ENCODE assay signal across 16 cellular contexts in genomic region chr6:49336514-49337131, GRCh38.
A peak's percentile ranks its signal among the peaks of the same experiment; 100 is the strongest.
DNase-seq lines count a peak whose midpoint lies in the region; ATAC-seq and TF ChIP-seq lines count a peak whose summit lies in the region.
"Had no signal": no experiment of that assay in that cellular context is flagged by ENCODE, and none has a peak within 500 bp of the region (broad histone marks: within the 10 kb centered on the region; RNA-seq: fewer than 3 reads in every experiment).

No MANE protein-coding gene starts in this region.

- no peak for TF ChIP-seq CTCF in transverse colon (IDR thresholded peaks at IDR 0.05)

- H3K4me3 ChIP-seq in transverse colon, result no peak overlapping the region
- H3K4me3 ChIP-seq: coronary artery, skin epidermis, tibial artery had no signal

- no peak for TF ChIP-seq EP300 in transverse colon (IDR thresholded peaks at IDR 0.05; ENCODE audit: low read depth)

- no peak for TF ChIP-seq POLR2A in transverse colon (IDR thresholded peaks at IDR 0.05)

- 20 to 29% methylated on average over 4 to 6 of the region's 6 CpGs for WGBS in transverse colon (ENCODE audit: low coverage in 1 of 2), 2 donors

- ATAC-seq in HG03565 (IDR thresholded peaks at IDR 0.05; ENCODE audit: unreplicated experiment), result no peak
- ATAC-seq: PC-3 had no signal

- H3K9me3 ChIP-seq in transverse colon, result no peaks in the 10 kb centered on the region
- H3K9me3 ChIP-seq: tibial artery had no signal

- H3K4me1 ChIP-seq in transverse colon, result no peaks in the 10 kb centered on the region
- H3K4me1 ChIP-seq: tibial artery had no signal

- in situ Hi-C loops in transverse colon (cut with MboI; ENCODE audit: low pct_ligation_motif_present in 1 of 4, low pct_unique_long_range_greater_than_20kb in 1 of 4, low sequenced_read_pairs in 3 of 4), result no loop called here

- no peaks in the 10 kb centered on the region for H3K27me3 ChIP-seq in transverse colon
- H3K27me3 ChIP-seq: tibial artery had no signal

- H3K36me3 ChIP-seq in transverse colon, result no peaks in the 10 kb centered on the region
- H3K36me3 ChIP-seq: tibial artery had no signal

- intact Hi-C loops in transverse colon (cut with DNase I; ENCODE audit: low total_unique reads), result no loop called here

- DNase-seq in NCI-H82 (lab: John Stamatoyannopoulos, UW), result peak; percentile 47
- DNase-seq in NCI-H82 treated with DMSO at 0.1 percent for 48 hours (lab: John Stamatoyannopoulos, UW; ENCODE audit: unreplicated experiment), result no peak
- DNase-seq in SK-N-DZ (ENCODE audit: low spot score), result peak; percentile 87
- DNase-seq in glomerular endothelial cell (ENCODE audit: extremely low read depth, low read depth, low spot score), result peak; percentile 97
- peak; percentile 7 for DNase-seq in transverse colon
- no peak for DNase-seq in mesenteric fat pad (ENCODE audit: low spot score)
- no peak for DNase-seq in activated T-cell treated with anti-CD3 and anti-CD28 coated beads, Interleukin-2, amount 50 U/mL, for 1 hour
- DNase-seq: DMS53, foreskin melanocyte, H7, NCI-H2029 treated with DMSO at 0.1 percent for 48 hours, PC-3, tibial artery had no signal

- no peak overlapping the region for H3K27ac ChIP-seq in transverse colon
- H3K27ac ChIP-seq: coronary artery, skin epidermis, tibial artery had no signal

Comparison
In these comparisons a context has a peak if more than half of its experiments do, and no peak if none do; other contexts are left out.
1. DNase-seq: peak in NCI-H82 (single experiment), SK-N-DZ (single experiment), glomerular endothelial cell (single experiment) and transverse colon (single experiment); none in NCI-H82 treated with DMSO at 0.1 percent for 48 hours (single experiment), mesenteric fat pad (single experiment) and activated T-cell treated with anti-CD3 and anti-CD28 coated beads, Interleukin-2, amount 50 U/mL, for 1 hour (single experiment).